8 cellular contexts compared by ENCODE assay signal in genomic region chr9:21833090-21833801, GRCh38. TPM values are rescaled to one million over a fixed set of nuclear protein-coding genes. Genes with fewer than 3 reads are reported as not detected.
DNase-seq lines count a peak whose midpoint lies in the region; ATAC-seq, FAIRE-seq and TF ChIP-seq lines count a peak whose summit lies in the region.

No MANE protein-coding gene starts in this region.

- no peaks in the 10 kb centered on the region for H3K27me3 ChIP-seq in right cardiac atrium (ENCODE audit: control insufficient read depth, insufficient read depth)

- intact Hi-C loops in right cardiac atrium (cut with DNase I): no loop called here

- peak; percentile 77 for ATAC-seq in GM21423 (IDR thresholded peaks at IDR 0.05; ENCODE audit: unreplicated experiment)
- peak; percentile 72 for ATAC-seq in HG03378 (IDR thresholded peaks at IDR 0.05; ENCODE audit: unreplicated experiment)
- no peak for ATAC-seq in activated T-helper 17 cell treated with anti-CD3 and anti-CD28 coated beads, Interleukin-2, amount 50 U/mL, for 72 hours (replicated peaks)
- no peak for ATAC-seq in right cardiac atrium

- peaks cover 97% of the 10 kb centered on the region for H3K36me3 Mint-ChIP-seq in activated T-helper 17 cell treated with anti-CD3 and anti-CD28 coated beads, Interleukin-2, amount 50 U/mL, for 72 hours (ENCODE audit: low read depth)

- H3K27ac Mint-ChIP-seq in activated T-helper 17 cell treated with anti-CD3 and anti-CD28 coated beads, Interleukin-2, amount 50 U/mL, for 72 hours: peak overlapping the region; percentile 67

- H3K4me3 Mint-ChIP-seq in activated T-helper 17 cell treated with anti-CD3 and anti-CD28 coated beads, Interleukin-2, amount 50 U/mL, for 72 hours: no peak overlapping the region

- H3K4me1 Mint-ChIP-seq in activated T-helper 17 cell treated with anti-CD3 and anti-CD28 coated beads, Interleukin-2, amount 50 U/mL, for 72 hours: peaks cover 48% of the 10 kb centered on the region

- TF ChIP-seq CTCF in GM12864 (IDR thresholded peaks at IDR 0.05; ENCODE audit: low read depth, low read length, missing control alignments): peak; percentile 19

- H3K4me3 ChIP-seq in GM12864 (ENCODE audit: low read depth, low read length) (no peak overlapping the region), right cardiac atrium (ENCODE audit: low read length) (no peak overlapping the region)

- no peak for FAIRE-seq in RCC 7860 (lab: Jason Lieb, UNC)

- in situ Hi-C loops in ACHN (cut with HindIII; ENCODE audit: low pct_ligation_motif_present, low pct_unique_long_range_greater_than_20kb, low sequenced_read_pairs): no loop called here

- DNase-seq in GM12864 (ENCODE audit: low read depth) (peak; percentile 64), right cardiac atrium (no peak), RCC 7860 (ENCODE audit: low spot score) (no peak), ACHN (no peak), UCSD-AML1 (lab: John Stamatoyannopoulos, UW; ENCODE audit: unreplicated experiment) (no peak)

- no peaks in the 10 kb centered on the region for H3K27me3 Mint-ChIP-seq in activated T-helper 17 cell treated with anti-CD3 and anti-CD28 coated beads, Interleukin-2, amount 50 U/mL, for 72 hours

- H3K9me3 ChIP-seq in right cardiac atrium (ENCODE audit: control insufficient read depth, low read length): no peaks in the 10 kb centered on the region

- no peak overlapping the region for H3K27ac ChIP-seq in right cardiac atrium (ENCODE audit: low read length)

- H3K4me1 ChIP-seq in right cardiac atrium (ENCODE audit: control insufficient read depth, insufficient read depth, low read length): peaks cover 4% of the 10 kb centered on the region

- WGBS in right cardiac atrium: 88% methylated on average over 8 of the region's 8 CpGs

- no peaks in the 10 kb centered on the region for H3K9me3 Mint-ChIP-seq in activated T-helper 17 cell treated with anti-CD3 and anti-CD28 coated beads, Interleukin-2, amount 50 U/mL, for 72 hours

RNA-seq across cellular contexts. Expression of gene MTAP, which starts 30.8 kb away (rescaled TPM):
- 10 to 100 TPM; 41.2 to 62.0 TPM for total RNA-seq in activated T-helper 17 cell treated with anti-CD3 and anti-CD28 coated beads, Interleukin-2, amount 50 U/mL, for 72 hours
- total RNA-seq in right cardiac atrium: 10 to 100 TPM; 20.8 to 22.3 (median 22.2) TPM
- 7.4 TPM for polyA plus RNA-seq in right cardiac atrium

Comparison
In these comparisons a context has a peak if more than half of its experiments do, and no peak if none do; other contexts are left out.
1. ATAC-seq: peak in GM21423 (single experiment) and HG03378 (single experiment); none in activated T-helper 17 cell treated with anti-CD3 and anti-CD28 coated beads, Interleukin-2, amount 50 U/mL, for 72 hours (single experiment) and right cardiac atrium (0 of 2).